ENCODE assay signal across 1 cellular context in the genomic region with DNA sequence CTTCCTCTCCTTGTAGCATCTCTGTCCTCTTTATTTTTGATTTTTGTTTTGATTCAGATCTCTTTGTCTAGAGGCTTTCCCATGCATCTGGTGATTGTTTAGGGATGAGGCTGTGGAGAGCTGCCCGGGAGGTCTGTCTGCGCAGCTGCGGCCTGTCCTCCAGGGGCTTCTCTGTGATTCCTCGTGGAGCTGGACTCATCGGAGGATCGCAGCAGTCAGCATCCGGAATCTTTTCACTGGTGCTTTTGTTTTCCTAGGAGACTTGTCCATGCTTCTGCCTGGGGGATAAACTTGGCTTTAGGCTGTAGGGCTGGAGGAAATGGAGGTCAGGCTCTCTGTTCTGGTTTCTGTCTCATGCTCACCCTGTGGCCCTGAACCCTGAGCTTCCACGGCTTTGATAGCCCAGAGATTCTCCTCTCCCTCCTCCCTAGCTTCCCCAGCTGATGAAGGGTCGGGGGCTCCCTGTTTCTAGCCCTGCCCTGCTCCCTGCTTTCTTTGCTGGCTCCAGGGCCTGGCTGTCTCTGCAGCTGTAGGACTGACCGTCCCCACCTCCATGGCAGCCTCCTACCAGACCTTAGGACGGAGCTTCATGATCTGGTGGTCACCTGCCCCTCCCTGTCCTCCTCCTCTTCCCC.
TF ChIP-seq lines count a peak whose summit lies in the region.

No MANE protein-coding gene starts in this region.

TF ChIP-seq in WTC11, 78 proteins besides CTCF, POLR2A, EP300 and RAD21:
- TF ChIP-seq ZNF263 (CRISPR knock-in tag; IDR thresholded peaks at IDR 0.05; ENCODE audit: low read depth), result no peak
- no peak for TF ChIP-seq TEAD4 (CRISPR knock-in tag; IDR thresholded peaks at IDR 0.05)
- TF ChIP-seq EMX1 (CRISPR knock-in tag; IDR thresholded peaks at IDR 0.05), result no peak
- TF ChIP-seq, protein P1, sequence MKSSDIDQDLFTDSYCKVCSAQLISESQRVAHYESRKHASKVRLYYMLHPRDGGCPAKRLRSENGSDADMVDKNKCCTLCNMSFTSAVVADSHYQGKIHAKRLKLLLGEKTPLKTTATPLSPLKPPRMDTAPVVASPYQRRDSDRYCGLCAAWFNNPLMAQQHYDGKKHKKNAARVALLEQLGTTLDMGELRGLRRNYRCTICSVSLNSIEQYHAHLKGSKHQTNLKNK (CRISPR knock-in tag; IDR thresholded peaks at IDR 0.05), result no peak
- TF ChIP-seq ZBTB21 (CRISPR knock-in tag; IDR thresholded peaks at IDR 0.05; ENCODE audit: borderline replicate concordance), result no peak
- no peak for TF ChIP-seq ZNF219 (CRISPR knock-in tag; IDR thresholded peaks at IDR 0.05; ENCODE audit: borderline replicate concordance)
- no peak for TF ChIP-seq FOXJ3 (CRISPR knock-in tag; IDR thresholded peaks at IDR 0.05; ENCODE audit: borderline replicate concordance)
- TF ChIP-seq JAZF1 (CRISPR knock-in tag; IDR thresholded peaks at IDR 0.05), result no peak
- TF ChIP-seq TEAD1 (CRISPR knock-in tag; IDR thresholded peaks at IDR 0.05), result no peak
- TF ChIP-seq, protein P2, sequence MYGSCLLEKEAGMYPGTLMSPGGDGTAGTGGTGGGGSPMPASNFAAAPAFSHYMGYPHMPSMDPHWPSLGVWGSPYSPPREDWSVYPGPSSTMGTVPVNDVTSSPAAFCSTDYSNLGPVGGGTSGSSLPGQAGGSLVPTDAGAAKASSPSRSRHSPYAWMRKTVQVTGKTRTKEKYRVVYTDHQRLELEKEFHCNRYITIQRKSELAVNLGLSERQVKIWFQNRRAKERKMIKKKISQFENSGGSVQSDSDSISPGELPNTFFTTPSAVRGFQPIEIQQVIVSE (CRISPR knock-in tag; IDR thresholded peaks at IDR 0.05; ENCODE audit: borderline replicate concordance), result no peak
- TF ChIP-seq IRF2 (CRISPR knock-in tag; IDR thresholded peaks at IDR 0.05; ENCODE audit: borderline replicate concordance, low read depth), result no peak
- TF ChIP-seq FOXK1 (CRISPR knock-in tag; IDR thresholded peaks at IDR 0.05), result no peak
- no peak for TF ChIP-seq ESRRA (CRISPR knock-in tag; IDR thresholded peaks at IDR 0.05; ENCODE audit: borderline replicate concordance)
- no peak for TF ChIP-seq CREB1 (CRISPR knock-in tag; IDR thresholded peaks at IDR 0.05)
- TF ChIP-seq OVOL2 (CRISPR knock-in tag; IDR thresholded peaks at IDR 0.05; ENCODE audit: borderline replicate concordance), result no peak
- TF ChIP-seq GABPB1 (CRISPR knock-in tag; IDR thresholded peaks at IDR 0.05), result no peak
- no peak for TF ChIP-seq MYBL2 (CRISPR knock-in tag; IDR thresholded peaks at IDR 0.05)
- no peak for TF ChIP-seq HMGXB4 (CRISPR knock-in tag; IDR thresholded peaks at IDR 0.05)
- no peak for TF ChIP-seq ZNF281 (CRISPR knock-in tag; IDR thresholded peaks at IDR 0.05)
- no peak for TF ChIP-seq ZNF138 (CRISPR knock-in tag; conservative IDR thresholded peaks at IDR 0.05)
